ENCODE assay signal across 17 cellular contexts in genomic region chr6:145155411-145155810, GRCh38.
"Had no signal": no experiment of that assay in that cellular context is flagged by ENCODE, and none has a peak within 500 bp of the region (broad histone marks: within the 10 kb centered on the region; RNA-seq: fewer than 3 reads in every experiment).

No MANE protein-coding gene starts in this region.

- H3K9me3 Mint-ChIP-seq: type B pancreatic cell had no signal

- H3K27ac Mint-ChIP-seq: activated CD4-positive, alpha-beta T cell treated with anti-CD3 and anti-CD28 coated beads, Interleukin-2, amount 10 ng/mL, durations not matched to agents 24 days and 14 days; activated CD8-positive, alpha-beta T cell treated with anti-CD3 and anti-CD28 coated beads, Interleukin-2, amount 10 ng/mL, durations not matched to agents 7 days and 5 days; activated naive CD8-positive, alpha-beta T cell treated with anti-CD3 and anti-CD28 coated beads, Interleukin-2, amount 10 ng/mL, durations not matched to agents 7 days and 5 days; naive B cell; stimulated activated naive CD8-positive, alpha-beta T cell treated with anti-CD3 and anti-CD28 coated beads, Interleukin-15, amount 100 ng/mL, for 72 hours; type B pancreatic cell had no signal

- H3K36me3 Mint-ChIP-seq: activated naive CD8-positive, alpha-beta T cell treated with anti-CD3 and anti-CD28 coated beads, Interleukin-2, amount 10 ng/mL, durations not matched to agents 7 days and 5 days; naive B cell had no signal

- H3K4me3 Mint-ChIP-seq: activated CD4-positive, alpha-beta T cell treated with anti-CD3 and anti-CD28 coated beads, Interleukin-2, amount 10 ng/mL, durations not matched to agents 24 days and 14 days; activated CD8-positive, alpha-beta T cell treated with anti-CD3 and anti-CD28 coated beads, Interleukin-2, amount 10 ng/mL, durations not matched to agents 7 days and 5 days; activated naive CD8-positive, alpha-beta T cell treated with anti-CD3 and anti-CD28 coated beads, Interleukin-2, amount 10 ng/mL, durations not matched to agents 7 days and 5 days; naive B cell; stimulated activated naive CD8-positive, alpha-beta T cell treated with anti-CD3 and anti-CD28 coated beads, Interleukin-15, amount 100 ng/mL, for 72 hours; type B pancreatic cell had no signal

- H3K4me1 Mint-ChIP-seq: activated CD4-positive, alpha-beta T cell treated with anti-CD3 and anti-CD28 coated beads, Interleukin-2, amount 10 ng/mL, durations not matched to agents 24 days and 14 days; activated naive CD8-positive, alpha-beta T cell treated with anti-CD3 and anti-CD28 coated beads, Interleukin-2, amount 10 ng/mL, durations not matched to agents 7 days and 5 days; naive B cell; stimulated activated naive CD8-positive, alpha-beta T cell treated with anti-CD3 and anti-CD28 coated beads, Interleukin-15, amount 100 ng/mL, for 72 hours had no signal

- H3K4me3 ChIP-seq: colonic mucosa, esophagus muscularis mucosa, gastrocnemius medialis, pancreas, spleen had no signal

- ATAC-seq: activated CD8-positive, alpha-beta T cell treated with anti-CD3 and anti-CD28 coated beads, Interleukin-2, amount 10 ng/mL, durations not matched to agents 7 days and 5 days; gastrocnemius medialis; pancreas; sciatic nerve; stimulated activated naive CD8-positive, alpha-beta T cell treated with anti-CD3 and anti-CD28 coated beads, Interleukin-15, amount 100 ng/mL, for 72 hours had no signal

- DNase-seq: activated CD4-positive, alpha-beta T cell treated with anti-CD3 and anti-CD28 coated beads, Interleukin-2, amount 10 ng/mL, durations not matched to agents 24 days and 14 days; activated CD4-positive, CD25-positive, alpha-beta regulatory T cell; activated CD8-positive, alpha-beta memory T cell treated with anti-CD3 and anti-CD28 coated beads, Interleukin-2, amount 50 U/mL, for 48 hours; activated CD8-positive, alpha-beta T cell treated with anti-CD3 and anti-CD28 coated beads, Interleukin-2, amount 10 ng/mL, durations not matched to agents 7 days and 5 days; activated gamma-delta T cell treated with Interleukin-2 at 50 U/mL for 16 hours; activated naive CD8-positive, alpha-beta T cell treated with anti-CD3 and anti-CD28 coated beads, Interleukin-2, amount 10 ng/mL, durations not matched to agents 7 days and 5 days; central memory CD4-positive, alpha-beta T cell; colonic mucosa; gastrocnemius medialis; naive B cell; pancreas; spleen; stimulated activated naive CD8-positive, alpha-beta T cell treated with anti-CD3 and anti-CD28 coated beads, Interleukin-15, amount 100 ng/mL, for 72 hours; SW 1271 had no signal

- H3K27me3 ChIP-seq: colonic mucosa, esophagus muscularis mucosa, gastrocnemius medialis, pancreas, spleen had no signal

- H3K36me3 ChIP-seq: colonic mucosa, esophagus muscularis mucosa, gastrocnemius medialis, pancreas, spleen had no signal

- H3K27me3 Mint-ChIP-seq: activated CD4-positive, alpha-beta T cell treated with anti-CD3 and anti-CD28 coated beads, Interleukin-2, amount 10 ng/mL, durations not matched to agents 24 days and 14 days; naive B cell; type B pancreatic cell had no signal
